Comparison of ENCODE assay signal across 8 cellular contexts in genomic region chr3:2645001-2645400, GRCh38.
"Had no signal": no experiment of that assay in that cellular context is flagged by ENCODE, and none has a peak within 500 bp of the region (broad histone marks: within the 10 kb centered on the region; RNA-seq: fewer than 3 reads in every experiment).

No MANE protein-coding gene starts in this region.

- H2AFZ ChIP-seq: GM23248, GM23338 had no signal

- H3K9ac ChIP-seq: GM23248 had no signal

- H3K4me2 ChIP-seq: GM23338 had no signal

- H3K4me3 ChIP-seq: GM23248, GM23338, HAP-1 had no signal

- H3K27ac ChIP-seq: GM23248 had no signal

- H3K36me3 ChIP-seq: HAP-1 had no signal

- DNase-seq: GM23248, GOT3, H7, H9, HCEC 1CT, HFFc6 had no signal

- H3K9me3 ChIP-seq: HAP-1 had no signal
